13 cellular contexts compared by ENCODE assay signal in the genomic region with DNA sequence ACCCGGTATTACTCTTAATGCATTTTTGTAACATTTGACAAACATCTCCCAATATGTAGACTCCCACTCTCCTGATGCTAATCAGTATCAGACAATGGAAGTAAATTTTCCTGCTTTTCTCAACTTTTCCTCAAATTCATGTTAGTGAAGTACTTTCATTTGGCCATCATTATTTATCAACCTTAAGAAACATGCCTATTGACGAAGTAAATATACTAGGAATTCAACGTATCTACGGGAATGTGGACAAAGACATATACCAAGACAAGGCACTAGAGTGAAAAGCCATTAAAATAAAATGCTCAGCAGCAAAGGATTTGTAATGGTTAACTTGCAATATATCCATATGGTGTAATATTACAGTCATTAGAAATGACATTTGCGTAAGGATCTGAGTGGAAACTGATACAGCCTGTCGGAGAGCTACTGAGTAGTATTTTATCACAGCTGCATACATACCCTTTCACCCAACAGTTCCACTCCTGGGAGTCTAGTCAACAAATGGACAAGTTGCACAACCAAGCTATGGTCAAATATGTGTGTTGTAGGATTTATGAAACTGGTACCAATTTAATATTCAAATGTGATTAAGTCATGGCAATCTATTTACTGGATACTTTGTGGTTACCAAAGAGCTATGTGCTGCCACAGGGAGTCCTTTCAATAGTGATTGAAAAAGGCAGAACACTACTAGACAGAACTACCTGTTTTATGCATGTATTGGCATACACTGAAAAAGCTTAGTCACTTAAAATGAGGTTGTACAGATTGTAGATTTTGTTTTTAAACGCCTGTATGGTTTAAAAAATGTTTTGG. TPM values are rescaled to one million over a fixed set of nuclear protein-coding genes. Genes with fewer than 3 reads are reported as not detected.
A peak's percentile ranks its signal among the peaks of the same experiment; 100 is the strongest.
DNase-seq lines count a peak whose midpoint lies in the region; ATAC-seq and TF ChIP-seq lines count a peak whose summit lies in the region.
"Had no signal": no experiment of that assay in that cellular context is flagged by ENCODE, and none has a peak within 500 bp of the region (broad histone marks: within the 10 kb centered on the region; RNA-seq: fewer than 3 reads in every experiment).

No MANE protein-coding gene starts in this region.

- no peaks in the 10 kb centered on the region for H3K27me3 Mint-ChIP-seq in activated naive CD8-positive, alpha-beta T cell treated with anti-CD3 and anti-CD28 coated beads, Interleukin-2, amount 50 U/mL, for 24 hours
- H3K27me3 Mint-ChIP-seq: activated CD4-positive, alpha-beta T cell treated with anti-CD3 and anti-CD28 coated beads, Interleukin-2, amount 10 ng/mL, durations not matched to agents 7 days and 5 days had no signal

- H3K27ac ChIP-seq in 22Rv1: peak overlapping the region; percentile 1; the same call in 1 of the 2 replicates
- H3K27ac ChIP-seq in HEK293 (ENCODE audit: extremely low read depth, low read depth, low read length): no peak overlapping the region
- H3K27ac ChIP-seq in liver (ENCODE audit: low read depth in 1 of 2, low read length in 2 of 2): no peak overlapping the region
- H3K27ac ChIP-seq: C4-2B had no signal

- no peaks in the 10 kb centered on the region for H3K9me3 Mint-ChIP-seq in activated naive CD8-positive, alpha-beta T cell treated with anti-CD3 and anti-CD28 coated beads, Interleukin-2, amount 50 U/mL, for 24 hours
- H3K9me3 Mint-ChIP-seq: activated CD4-positive, alpha-beta T cell treated with anti-CD3 and anti-CD28 coated beads, Interleukin-2, amount 10 ng/mL, durations not matched to agents 7 days and 5 days; activated naive CD4-positive, alpha-beta T cell treated with anti-CD3 and anti-CD28 coated beads for 36 hours; H9 had no signal

- H3K4me3 ChIP-seq in HEK293 (ENCODE audit: low read depth, low read length) (no peak overlapping the region), liver (ENCODE audit: low read depth in 1 of 3, low read length in 3 of 3) (no peak overlapping the region)

- CTCF ChIA-PET in HEK293 (lab: Yijun Ruan, JAX): interaction anchor here (0.6 to 2.4 kb wide), 4 partner anchors 9 to 418 kb away, joined by 4 to 8 read pairs (median 6); no protein-coding TSS in a partner anchor

- H3K4me3 Mint-ChIP-seq in activated naive CD8-positive, alpha-beta T cell treated with anti-CD3 and anti-CD28 coated beads, Interleukin-2, amount 50 U/mL, for 24 hours: no peak overlapping the region
- H3K4me3 Mint-ChIP-seq: activated CD4-positive, alpha-beta T cell treated with anti-CD3 and anti-CD28 coated beads, Interleukin-2, amount 10 ng/mL, durations not matched to agents 7 days and 5 days; activated naive CD4-positive, alpha-beta T cell treated with anti-CD3 and anti-CD28 coated beads for 36 hours; H9 had no signal

- peaks cover 0 to 27% of the 10 kb centered on the region in 2 experiments; a peak in 1 of 3 replicates for H3K36me3 ChIP-seq in HEK293 (ENCODE audit: control insufficient read depth in 2 of 2, insufficient read depth in 1 of 2, low read length in 2 of 2)
- H3K36me3 ChIP-seq in liver (ENCODE audit: control insufficient read depth in 4 of 4, insufficient read depth in 3 of 4, low read depth in 1 of 4, low read length in 3 of 4): peaks cover 0 to 4% (median 2%) of the 10 kb centered on the region in 4 donors

- no peaks in the 10 kb centered on the region for H3K9me3 ChIP-seq in HEK293 (ENCODE audit: control insufficient read depth, insufficient read depth, low read depth, low read length)
- no peaks in the 10 kb centered on the region for H3K9me3 ChIP-seq in liver (ENCODE audit: control insufficient read depth in 4 of 4, low read length in 3 of 4)

- DNase-seq in activated naive CD8-positive, alpha-beta T cell treated with anti-CD3 and anti-CD28 coated beads, Interleukin-2, amount 50 U/mL, for 24 hours: no peak
- DNase-seq in NCI-H187 treated with DMSO at 0.1 percent for 48 hours (lab: John Stamatoyannopoulos, UW) (no peak), activated gamma-delta T cell (lab: John Stamatoyannopoulos, UW) (no peak)
- DNase-seq in stimulated activated CD8-positive, alpha-beta memory T cell treated with anti-CD3 and anti-CD28 coated beads, Interleukin-4, amount 100 ng/mL, for 48 hours: no peak
- DNase-seq: activated CD4-positive, alpha-beta T cell treated with anti-CD3 and anti-CD28 coated beads, Interleukin-2, amount 10 ng/mL, durations not matched to agents 7 days and 5 days; activated naive CD4-positive, alpha-beta T cell treated with anti-CD3 and anti-CD28 coated beads for 36 hours; H9; NCI-H446 treated with DMSO at 0.1 percent for 48 hours had no signal

- no peaks in the 10 kb centered on the region for H3K27me3 ChIP-seq in liver (ENCODE audit: control insufficient read depth in 4 of 4, insufficient read depth in 4 of 4, low read length in 3 of 4)

- WGBS in liver: 76% methylated on average over 7 of the region's 7 CpGs

- TF ChIP-seq RAD21 in liver (IDR thresholded peaks at IDR 0.05): peak; percentile 5 to 32

- H3K36me3 Mint-ChIP-seq in activated naive CD8-positive, alpha-beta T cell treated with anti-CD3 and anti-CD28 coated beads, Interleukin-2, amount 50 U/mL, for 24 hours (ENCODE audit: low read depth): peaks cover 39% of the 10 kb centered on the region

- H3K4me1 ChIP-seq in HEK293 (ENCODE audit: control insufficient read depth, insufficient read depth, low read length): no peaks in the 10 kb centered on the region
- H3K4me1 ChIP-seq in liver (ENCODE audit: control insufficient read depth in 4 of 4, insufficient read depth in 4 of 4, low read length in 3 of 4): peaks cover 0 to 10% (median 2%) of the 10 kb centered on the region in 4 donors

- no peak overlapping the region for H3K9ac ChIP-seq in liver (ENCODE audit: low read depth in 1 of 2, low read length in 2 of 2)

- POLR2A ChIA-PET in HEK293 (lab: Yijun Ruan, JAX): no interaction called here

- H3K4me1 Mint-ChIP-seq in activated naive CD8-positive, alpha-beta T cell treated with anti-CD3 and anti-CD28 coated beads, Interleukin-2, amount 50 U/mL, for 24 hours: peaks cover 24% of the 10 kb centered on the region

- H3K27ac Mint-ChIP-seq in activated naive CD8-positive, alpha-beta T cell treated with anti-CD3 and anti-CD28 coated beads, Interleukin-2, amount 50 U/mL, for 24 hours: peak overlapping the region; percentile 52
- H3K27ac Mint-ChIP-seq: activated CD4-positive, alpha-beta T cell treated with anti-CD3 and anti-CD28 coated beads, Interleukin-2, amount 10 ng/mL, durations not matched to agents 7 days and 5 days had no signal

- ATAC-seq in activated naive CD8-positive, alpha-beta T cell treated with anti-CD3 and anti-CD28 coated beads, Interleukin-2, amount 50 U/mL, for 24 hours: no peak
- ATAC-seq in HG02763 (IDR thresholded peaks at IDR 0.05; ENCODE audit: unreplicated experiment): no peak

- no peak for TF ChIP-seq CTCF in 22Rv1 (IDR thresholded peaks at IDR 0.05)
- no peak for TF ChIP-seq CTCF in HEK293 (tag by site-specific recombination; IDR thresholded peaks at IDR 0.05)
- no peak for TF ChIP-seq CTCF in liver (IDR thresholded peaks at IDR 0.05; ENCODE audit: low read depth, low read length, missing input control)

TF ChIP-seq in HEK293, 187 proteins besides CTCF, POLR2A, EP300 and RAD21 (continues in another document):
- peak; percentile 89 for TF ChIP-seq OSR2 (tag by site-specific recombination; IDR thresholded peaks at IDR 0.05)
- peak; percentile 69 for TF ChIP-seq ZNF600 (tag by site-specific recombination; IDR thresholded peaks at IDR 0.05)
- TF ChIP-seq, protein P1, sequence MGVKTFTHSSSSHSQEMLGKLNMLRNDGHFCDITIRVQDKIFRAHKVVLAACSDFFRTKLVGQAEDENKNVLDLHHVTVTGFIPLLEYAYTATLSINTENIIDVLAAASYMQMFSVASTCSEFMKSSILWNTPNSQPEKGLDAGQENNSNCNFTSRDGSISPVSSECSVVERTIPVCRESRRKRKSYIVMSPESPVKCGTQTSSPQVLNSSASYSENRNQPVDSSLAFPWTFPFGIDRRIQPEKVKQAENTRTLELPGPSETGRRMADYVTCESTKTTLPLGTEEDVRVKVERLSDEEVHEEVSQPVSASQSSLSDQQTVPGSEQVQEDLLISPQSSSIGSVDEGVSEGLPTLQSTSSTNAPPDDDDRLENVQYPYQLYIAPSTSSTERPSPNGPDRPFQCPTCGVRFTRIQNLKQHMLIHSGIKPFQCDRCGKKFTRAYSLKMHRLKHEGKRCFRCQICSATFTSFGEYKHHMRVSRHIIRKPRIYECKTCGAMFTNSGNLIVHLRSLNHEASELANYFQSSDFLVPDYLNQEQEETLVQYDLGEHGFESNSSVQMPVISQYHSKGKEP (tag by site-specific recombination; IDR thresholded peaks at IDR 0.05): peak; percentile 77
- TF ChIP-seq ZNF211 (tag by site-specific recombination; IDR thresholded peaks at IDR 0.05; ENCODE audit: low read depth): no peak

TF ChIP-seq in liver, 16 proteins besides CTCF, POLR2A, EP300 and RAD21:
- TF ChIP-seq TAF1 (conservative IDR thresholded peaks at IDR 0.05): no peak
- TF ChIP-seq JUND (IDR thresholded peaks at IDR 0.05): peak in 1 of 2 donors; percentile 14
- TF ChIP-seq SP1 (IDR thresholded peaks at IDR 0.05): peak; percentile 64
- TF ChIP-seq FOXA1 (IDR thresholded peaks at IDR 0.05): no peak
- peak; percentile 48 to 50 for TF ChIP-seq RXRA (IDR thresholded peaks at IDR 0.05)
- TF ChIP-seq HNF4A (conservative IDR thresholded peaks at IDR 0.05): peak; percentile 38 to 39

RNA-seq across cellular contexts. Expression of a gene that starts 26.5 kb away (rescaled TPM):
- total RNA-seq in liver: 100 to 1,000 TPM in 1 of 2 donors, 10 to 100 TPM in 1; 13.9 to 141 TPM
- 1 to 10 TPM; 8.9 to 9.9 TPM for polyA plus RNA-seq in liver

RNA-seq across cellular contexts. Expression of a gene that starts 37.6 kb away (rescaled TPM):
- 10 to 100 TPM; 13.9 to 63.7 TPM for total RNA-seq in liver
- polyA plus RNA-seq in liver: 10 to 100 TPM; 24.7 to 40.4 TPM
